11 cellular contexts compared by ENCODE assay signal in the genomic region with DNA sequence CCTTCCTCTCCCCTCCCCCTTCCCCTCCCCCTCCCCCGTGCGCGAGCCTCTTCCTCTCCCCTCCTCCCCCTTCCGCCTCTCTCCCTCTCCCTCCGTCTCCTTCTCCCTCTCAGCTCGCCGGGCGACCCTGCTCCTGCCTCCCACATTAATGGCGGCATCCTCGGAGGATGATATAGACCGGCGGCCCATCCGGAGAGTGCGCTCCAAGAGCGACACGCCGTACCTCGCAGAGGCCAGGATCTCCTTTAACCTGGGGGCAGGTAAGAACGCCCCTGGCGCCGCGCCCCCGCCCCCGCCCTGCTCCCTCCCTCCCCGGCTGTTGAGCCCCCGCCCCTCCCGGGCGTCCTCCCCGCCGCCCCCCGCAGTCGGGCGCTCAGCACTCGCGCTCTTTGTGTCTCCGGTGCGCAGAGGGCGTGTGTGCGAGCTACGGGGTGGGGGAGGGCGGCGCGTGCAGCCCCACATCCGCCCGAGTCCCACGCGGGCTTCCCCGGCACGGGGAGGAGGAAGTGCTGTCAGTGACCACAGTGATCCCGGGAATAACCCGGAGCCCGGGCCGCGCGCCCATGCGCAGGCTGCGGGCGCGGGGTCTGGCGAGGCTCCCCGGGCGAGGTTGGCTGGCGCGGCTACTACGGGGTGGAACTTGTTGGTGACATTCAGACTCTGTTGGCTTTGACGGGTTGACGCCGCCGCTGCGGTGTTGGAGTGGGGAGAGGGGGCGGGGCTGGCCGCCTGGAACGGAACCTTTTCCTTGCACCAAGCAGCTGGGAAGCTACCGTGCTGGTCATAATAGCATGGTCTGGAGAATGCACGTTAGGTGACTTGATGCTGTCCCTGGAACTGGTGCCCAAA. TPM values are rescaled to one million over a fixed set of nuclear protein-coding genes. Genes with fewer than 3 reads are reported as not detected.
DNase-seq lines count a peak whose midpoint lies in the region; TF ChIP-seq lines count a peak whose summit lies in the region.
"Had no signal": no experiment of that assay in that cellular context is flagged by ENCODE, and none has a peak within 500 bp of the region (broad histone marks: within the 10 kb centered on the region; RNA-seq: fewer than 3 reads in every experiment).

No MANE protein-coding gene starts in this region.

- H3K27ac ChIP-seq in ascending aorta (no peak overlapping the region), mesodermal cell (ENCODE audit: low read depth, low read length, severe bottlenecking) (no peak overlapping the region)

- 0 to 1% methylated on average over 33 to 39 of the region's 75 CpGs for WGBS in mesodermal cell (ENCODE audit: insufficient coverage in 2 of 2), 2 experiments

- peaks cover 8% of the 10 kb centered on the region for H3K27me3 ChIP-seq in ascending aorta

- TF ChIP-seq CTCF in ascending aorta (IDR thresholded peaks at IDR 0.05): no peak

- H3K36me3 ChIP-seq in ascending aorta: no peaks in the 10 kb centered on the region
- no peaks in the 10 kb centered on the region for H3K36me3 ChIP-seq in mesodermal cell (ENCODE audit: control insufficient read depth, insufficient read depth, low read length)

- H3K9me3 ChIP-seq in ascending aorta (no peaks in the 10 kb centered on the region), mesodermal cell (ENCODE audit: control insufficient read depth, low read length) (peaks cover 7% of the 10 kb centered on the region)

- DNase-seq in COLO668 (lab: John Stamatoyannopoulos, UW; ENCODE audit: unreplicated experiment) (peak; percentile 81), NCI-H1092 treated with DMSO at 0.1 percent for 48 hours (lab: John Stamatoyannopoulos, UW) (peak; percentile 39), ascending aorta (ENCODE audit: low spot score in 2 of 2) (no peak), NCI-H226 (no peak), occipital lobe (lab: John Stamatoyannopoulos, UW) (no peak), putamen (ENCODE audit: low spot score) (no peak), nucleus accumbens (lab: John Stamatoyannopoulos, UW) (no peak)
- DNase-seq: activated CD8-positive, alpha-beta T cell treated with anti-CD3 and anti-CD28 coated beads, Interleukin-2, amount 10 ng/mL, durations not matched to agents 7 days and 5 days; central memory CD4-positive, alpha-beta T cell; NK-92 treated with Interleukin-12 subunit alpha and Interleukin-12 subunit beta, amount 100 ng/mL, for 24 hours had no signal

- H3K4me1 ChIP-seq in ascending aorta (no peaks in the 10 kb centered on the region), mesodermal cell (ENCODE audit: control insufficient read depth, insufficient read depth, low read length, poor library complexity, severe bottlenecking) (peaks cover 5% of the 10 kb centered on the region)

- H3K4me3 ChIP-seq in ascending aorta (peak overlapping the region; percentile 28 to 36), mesodermal cell (ENCODE audit: extremely low read depth, insufficient read depth, low read length, poor library complexity, severe bottlenecking) (peak overlapping the region; percentile 57)

- intact Hi-C loops in ascending aorta (cut with DNase I): no loop called here

RNA-seq across cellular contexts. Expression of gene PHACTR1, which starts 33.2 kb away (rescaled TPM):
- 8.4 TPM for total RNA-seq in ascending aorta
- 6.9 TPM for polyA plus RNA-seq in mesodermal cell (2013, experiment 1 of 2)
- 6.4 TPM for polyA plus RNA-seq in mesodermal cell (2013, experiment 2 of 2)
- total RNA-seq in occipital lobe: 40.7 TPM

Comparison
In these comparisons a context has a peak if more than half of its experiments do, and no peak if none do; other contexts are left out.
1. DNase-seq: peak in COLO668 (single experiment) and NCI-H1092 treated with DMSO at 0.1 percent for 48 hours (single experiment); none in ascending aorta (0 of 2), NCI-H226 (single experiment), occipital lobe (single experiment), putamen (single experiment) and nucleus accumbens (0 of 56).